ENCODE assay signal across 30 cellular contexts in the genomic region with DNA sequence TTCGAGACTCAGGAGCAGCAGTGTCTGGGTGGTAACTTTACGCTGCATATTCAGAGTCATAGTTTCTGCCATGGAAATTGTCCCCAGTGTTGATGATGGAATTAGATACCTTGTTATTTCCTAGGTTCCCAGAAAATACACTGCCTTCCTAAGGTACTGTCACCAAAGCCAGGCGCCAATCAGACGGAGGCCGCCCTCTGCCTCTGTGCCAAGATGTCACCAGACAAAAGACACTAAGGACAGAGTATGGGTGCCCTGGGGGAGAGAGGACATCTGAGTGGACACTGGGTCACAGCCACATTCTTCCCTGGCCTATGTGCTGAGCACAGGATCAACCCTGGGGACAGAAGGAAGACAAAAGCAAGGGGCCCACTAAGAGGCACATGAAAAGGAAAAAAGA. TPM values are rescaled to one million over a fixed set of nuclear protein-coding genes. Genes with fewer than 3 reads are reported as not detected.
"Had no signal": no experiment of that assay in that cellular context is flagged by ENCODE, and none has a peak within 500 bp of the region (broad histone marks: within the 10 kb centered on the region; RNA-seq: fewer than 3 reads in every experiment).

No MANE protein-coding gene starts in this region.

- DNase-seq: activated CD4-positive, alpha-beta T cell treated with anti-CD3 and anti-CD28 coated beads for 36 hours; activated CD4-positive, CD25-positive, alpha-beta regulatory T cell; activated CD8-positive, alpha-beta memory T cell treated with anti-CD3 and anti-CD28 coated beads, Interleukin-2, amount 10 ng/mL, durations not matched to agents 7 days and 5 days; activated CD8-positive, alpha-beta T cell treated with anti-CD3 and anti-CD28 coated beads, Interleukin-2, amount 10 ng/mL, durations not matched to agents 7 days and 5 days; activated effector memory CD4-positive, alpha-beta T cell treated with Interleukin-2 at 50 U/mL for 16 hours; activated naive CD4-positive, alpha-beta T cell treated with Interleukin-2 at 50 U/mL for 16 hours; activated T-cell treated with anti-CD3 and anti-CD28 coated beads, Interleukin-2, amount 50 U/mL, for 72 hours; anterior cingulate cortex; body of pancreas; esophagus squamous epithelium; foreskin melanocyte; left lung; lower lobe of right lung; mesenchymal stem cell; naive thymus-derived CD8-positive, alpha-beta T cell; nucleus accumbens; stimulated activated CD4-positive, alpha-beta T cell treated with anti-CD3 and anti-CD28 coated beads, Interleukin-12 subunit alpha, Interleukin-12 subunit beta, amount 100 ng/mL, for 4 hours; stimulated activated CD4-positive, alpha-beta T cell treated with anti-CD3 and anti-CD28 coated beads, Interleukin-4, amount 100 ng/mL, for 1 hour; stimulated activated naive CD8-positive, alpha-beta T cell treated with anti-CD3 and anti-CD28 coated beads, Interleukin-15, amount 100 ng/mL, for 72 hours; substantia nigra; T-cell; uterus had no signal

- H2AFZ ChIP-seq: hepatocyte, parathyroid adenoma had no signal

- H3K27ac Mint-ChIP-seq: activated CD4-positive, alpha-beta T cell treated with anti-CD3 and anti-CD28 coated beads for 36 hours; activated CD8-positive, alpha-beta memory T cell treated with anti-CD3 and anti-CD28 coated beads, Interleukin-2, amount 10 ng/mL, durations not matched to agents 7 days and 5 days; activated CD8-positive, alpha-beta T cell treated with anti-CD3 and anti-CD28 coated beads, Interleukin-2, amount 10 ng/mL, durations not matched to agents 7 days and 5 days; activated naive CD8-positive, alpha-beta T cell; activated T-cell treated with anti-CD3 and anti-CD28 coated beads, Interleukin-2, amount 50 U/mL, for 72 hours; dendritic cell treated with granulocyte-macrophage colony-stimulating factor and Interleukin-4, amounts not matched to agents 40 ng/mL and 50 ng/mL, for 4 days; naive thymus-derived CD8-positive, alpha-beta T cell; stimulated activated memory B cell treated with anti-CD40 and anti-IgM and Interleukin-4, amounts not matched to agents 10 μg/mL and 1 μg/mL and 100 μg/mL, for 72 hours; T-cell; T-helper 2 cell treated with Interferon-gamma antibody and Interleukin-4, amounts not matched to agents 5 μg/mL and 100 μg/mL, for 36 hours had no signal

- H3K4me2 ChIP-seq: hepatocyte had no signal

- H3K9me3 Mint-ChIP-seq: activated T-cell treated with anti-CD3 and anti-CD28 coated beads, Interleukin-2, amount 50 U/mL, for 72 hours; dendritic cell treated with granulocyte-macrophage colony-stimulating factor and Interleukin-4, amounts not matched to agents 40 ng/mL and 50 ng/mL, for 4 days; naive thymus-derived CD8-positive, alpha-beta T cell; stimulated activated memory B cell treated with anti-CD40 and anti-IgM and Interleukin-4, amounts not matched to agents 10 μg/mL and 1 μg/mL and 100 μg/mL, for 72 hours; stimulated activated naive CD8-positive, alpha-beta T cell treated with anti-CD3 and anti-CD28 coated beads, Interleukin-15, amount 100 ng/mL, for 72 hours; T-cell; T-helper 2 cell treated with Interferon-gamma antibody and Interleukin-4, amounts not matched to agents 5 μg/mL and 100 μg/mL, for 36 hours; type B pancreatic cell had no signal

- H3K27ac ChIP-seq: body of pancreas, esophagus squamous epithelium, hepatocyte, left lung, lower lobe of right lung, parathyroid adenoma, uterus had no signal

- H3K9me3 ChIP-seq: body of pancreas, esophagus squamous epithelium, left lung, lower lobe of right lung, uterus had no signal

- H3K4me1 ChIP-seq: parathyroid adenoma, uterus had no signal

- H3K27me3 ChIP-seq: body of pancreas, esophagus squamous epithelium, hepatocyte, left lung, uterus had no signal

- H3K4me3 ChIP-seq: body of pancreas, esophagus squamous epithelium, hepatocyte, left lung, lower lobe of right lung, uterus had no signal

- H3K9ac ChIP-seq: parathyroid adenoma had no signal

- H3K27me3 Mint-ChIP-seq: activated CD4-positive, alpha-beta T cell treated with anti-CD3 and anti-CD28 coated beads for 36 hours; activated CD8-positive, alpha-beta memory T cell treated with anti-CD3 and anti-CD28 coated beads, Interleukin-2, amount 10 ng/mL, durations not matched to agents 7 days and 5 days; activated naive CD8-positive, alpha-beta T cell; naive thymus-derived CD8-positive, alpha-beta T cell; stimulated activated memory B cell treated with anti-CD40 and anti-IgM and Interleukin-4, amounts not matched to agents 10 μg/mL and 1 μg/mL and 100 μg/mL, for 72 hours; stimulated activated naive CD8-positive, alpha-beta T cell treated with anti-CD3 and anti-CD28 coated beads, Interleukin-15, amount 100 ng/mL, for 72 hours; T-cell; type B pancreatic cell had no signal

- H3K4me3 Mint-ChIP-seq: activated CD4-positive, alpha-beta T cell treated with anti-CD3 and anti-CD28 coated beads for 36 hours; activated CD8-positive, alpha-beta memory T cell treated with anti-CD3 and anti-CD28 coated beads, Interleukin-2, amount 10 ng/mL, durations not matched to agents 7 days and 5 days; activated CD8-positive, alpha-beta T cell treated with anti-CD3 and anti-CD28 coated beads, Interleukin-2, amount 10 ng/mL, durations not matched to agents 7 days and 5 days; activated naive CD8-positive, alpha-beta T cell; activated T-cell treated with anti-CD3 and anti-CD28 coated beads, Interleukin-2, amount 50 U/mL, for 72 hours; dendritic cell treated with granulocyte-macrophage colony-stimulating factor and Interleukin-4, amounts not matched to agents 40 ng/mL and 50 ng/mL, for 4 days; naive thymus-derived CD8-positive, alpha-beta T cell; stimulated activated memory B cell treated with anti-CD40 and anti-IgM and Interleukin-4, amounts not matched to agents 10 μg/mL and 1 μg/mL and 100 μg/mL, for 72 hours; stimulated activated naive CD8-positive, alpha-beta T cell treated with anti-CD3 and anti-CD28 coated beads, Interleukin-15, amount 100 ng/mL, for 72 hours; T-cell; T-helper 2 cell treated with Interferon-gamma antibody and Interleukin-4, amounts not matched to agents 5 μg/mL and 100 μg/mL, for 36 hours; type B pancreatic cell had no signal

- ATAC-seq: activated CD4-positive, alpha-beta T cell treated with anti-CD3 and anti-CD28 coated beads for 36 hours; activated CD8-positive, alpha-beta memory T cell treated with anti-CD3 and anti-CD28 coated beads, Interleukin-2, amount 10 ng/mL, durations not matched to agents 7 days and 5 days; activated CD8-positive, alpha-beta T cell treated with anti-CD3 and anti-CD28 coated beads, Interleukin-2, amount 10 ng/mL, durations not matched to agents 7 days and 5 days; activated T-cell treated with anti-CD3 and anti-CD28 coated beads, Interleukin-2, amount 50 U/mL, for 72 hours; body of pancreas; left lung; lower lobe of right lung; naive thymus-derived CD8-positive, alpha-beta T cell; right cardiac atrium; stimulated activated memory B cell treated with anti-CD40 and anti-IgM and Interleukin-4, amounts not matched to agents 10 μg/mL and 1 μg/mL and 100 μg/mL, for 72 hours; stimulated activated naive CD8-positive, alpha-beta T cell treated with anti-CD3 and anti-CD28 coated beads, Interleukin-15, amount 100 ng/mL, for 72 hours; T-cell had no signal

- H3K36me3 ChIP-seq: lower lobe of right lung, uterus had no signal

RNA-seq across cellular contexts. Expression of gene BAIAP2L2, which starts 60.0 kb away (rescaled TPM):
- polyA plus RNA-seq: naive thymus-derived CD8-positive, alpha-beta T cell had no signal
